8 cellular contexts compared by ENCODE assay signal in the genomic region with DNA sequence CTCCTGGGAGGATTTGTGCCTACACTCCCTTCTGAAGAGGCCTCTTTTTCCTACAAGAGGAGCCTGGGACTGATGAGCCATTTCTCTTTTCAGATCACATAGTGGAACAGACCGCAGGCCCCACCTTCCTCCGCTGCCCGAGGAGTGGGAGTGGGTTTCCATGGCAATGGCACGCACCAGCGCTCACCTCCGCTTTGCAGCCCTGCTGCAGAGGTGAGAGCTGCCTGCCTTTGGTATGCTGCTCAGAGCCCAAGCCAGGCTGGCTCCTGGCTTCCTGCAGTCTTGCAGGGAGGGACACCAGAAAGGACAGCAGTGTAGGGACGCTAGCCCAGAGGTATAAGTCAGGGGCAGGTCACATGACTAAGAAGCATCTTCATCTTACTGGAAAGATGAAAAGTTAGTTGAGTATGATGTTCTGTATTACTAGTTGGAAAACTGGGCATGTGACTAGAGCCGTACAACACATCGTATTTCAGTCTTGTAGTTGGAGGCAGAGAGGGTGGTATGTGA. TPM values are rescaled to one million over a fixed set of nuclear protein-coding genes. Genes with fewer than 3 reads are reported as not detected.
DNase-seq lines count a peak whose midpoint lies in the region; ATAC-seq and TF ChIP-seq lines count a peak whose summit lies in the region.

No MANE protein-coding gene starts in this region.

- peaks cover 8 to 11% of the 10 kb centered on the region in 2 donors for H3K27me3 Mint-ChIP-seq in natural killer cell treated with Interleukin-12 subunit alpha and Interleukin-12 subunit beta and Interleukin-15 and Interleukin-18, amount 100 ng/mL, for 72 hours

- ATAC-seq in HG03097 (IDR thresholded peaks at IDR 0.05; ENCODE audit: low FRiP score, unreplicated experiment) = peak; percentile 62
- ATAC-seq in natural killer cell treated with Interleukin-12 subunit alpha and Interleukin-12 subunit beta and Interleukin-15 and Interleukin-18, amount 100 ng/mL, for 72 hours = no peak

- DNase-seq in COLO668 (lab: John Stamatoyannopoulos, UW; ENCODE audit: unreplicated experiment) (peak; percentile 26), NCI-H748 treated with DMSO at 0.1 percent for 48 hours (lab: John Stamatoyannopoulos, UW) (peak; percentile 86), left kidney (ENCODE audit: low read depth, low spot score) (peak; percentile 98), GOT3 (lab: John Stamatoyannopoulos, UW) (no peak), GF-D8 (lab: John Stamatoyannopoulos, UW) (no peak)
- no peak for DNase-seq in natural killer cell treated with Interleukin-12 subunit alpha and Interleukin-12 subunit beta and Interleukin-15 and Interleukin-18, amount 100 ng/mL, for 72 hours (ENCODE audit: low spot score)

- no peaks in the 10 kb centered on the region for H3K9me3 Mint-ChIP-seq in natural killer cell treated with Interleukin-12 subunit alpha and Interleukin-12 subunit beta and Interleukin-15 and Interleukin-18, amount 100 ng/mL, for 72 hours

- H3K4me1 Mint-ChIP-seq in natural killer cell treated with Interleukin-12 subunit alpha and Interleukin-12 subunit beta and Interleukin-15 and Interleukin-18, amount 100 ng/mL, for 72 hours (ENCODE audit: low read depth in 2 of 2) = peaks cover 15 to 21% of the 10 kb centered on the region in 2 donors

- peak; percentile 35 for TF ChIP-seq POLR2A in GM19099 (IDR thresholded peaks at IDR 0.05; ENCODE audit: extremely low read depth, insufficient read length, low read depth)

- peaks cover 2% of the 10 kb centered on the region for H3K36me3 Mint-ChIP-seq in natural killer cell treated with Interleukin-12 subunit alpha and Interleukin-12 subunit beta and Interleukin-15 and Interleukin-18, amount 100 ng/mL, for 72 hours

- H3K4me3 Mint-ChIP-seq in natural killer cell treated with Interleukin-12 subunit alpha and Interleukin-12 subunit beta and Interleukin-15 and Interleukin-18, amount 100 ng/mL, for 72 hours = no peak overlapping the region

- H3K27ac Mint-ChIP-seq in natural killer cell treated with Interleukin-12 subunit alpha and Interleukin-12 subunit beta and Interleukin-15 and Interleukin-18, amount 100 ng/mL, for 72 hours = peak overlapping the region in 1 of 2 donors; percentile 7

RNA-seq across cellular contexts. Expression of a gene that starts 12.4 kb away (rescaled TPM):
- 100 to 1,000 TPM; 139 to 241 TPM for total RNA-seq in natural killer cell treated with Interleukin-12 subunit alpha and Interleukin-12 subunit beta and Interleukin-15 and Interleukin-18, amount 100 ng/mL, for 72 hours

RNA-seq across cellular contexts. Expression of a gene that starts 15.2 kb away (rescaled TPM):
- total RNA-seq in natural killer cell treated with Interleukin-12 subunit alpha and Interleukin-12 subunit beta and Interleukin-15 and Interleukin-18, amount 100 ng/mL, for 72 hours = 10 to 100 TPM; 50.7 to 62.0 TPM

RNA-seq across cellular contexts. Expression of a gene that starts 34.2 kb away (rescaled TPM):
- under 1 TPM; 0.78 to 1.00 TPM for total RNA-seq in natural killer cell treated with Interleukin-12 subunit alpha and Interleukin-12 subunit beta and Interleukin-15 and Interleukin-18, amount 100 ng/mL, for 72 hours

Comparison
In these comparisons a context has a peak if more than half of its experiments do, and no peak if none do; other contexts are left out.
1. DNase-seq: peak in COLO668 (single experiment), NCI-H748 treated with DMSO at 0.1 percent for 48 hours (single experiment) and left kidney (single experiment); none in natural killer cell treated with Interleukin-12 subunit alpha and Interleukin-12 subunit beta and Interleukin-15 and Interleukin-18, amount 100 ng/mL, for 72 hours (single experiment), GOT3 (single experiment) and GF-D8 (single experiment).